ENCODE assay signal across 14 cellular contexts in genomic region chr3:80770106-80771079, GRCh38.
DNase-seq lines count a peak whose midpoint lies in the region; ATAC-seq, FAIRE-seq and TF ChIP-seq lines count a peak whose summit lies in the region.
"Had no signal": no experiment of that assay in that cellular context is flagged by ENCODE, and none has a peak within 500 bp of the region (broad histone marks: within the 10 kb centered on the region; RNA-seq: fewer than 3 reads in every experiment).

No MANE protein-coding gene starts in this region.

- peaks cover 8% of the 10 kb centered on the region for H3K36me3 Mint-ChIP-seq in natural killer cell

- H3K9ac ChIP-seq in HUES64 (ENCODE audit: low read depth, low read length) (peak overlapping the region; percentile 61), K562 (ENCODE audit: insufficient read depth in 1 of 2, low read depth in 2 of 2, low read length in 2 of 2) (peak overlapping the region; percentile 78 to 87)

- TF ChIP-seq EP300 in K562 (IDR thresholded peaks at IDR 0.05; ENCODE audit: low read length) = no peak

- H3K9me3 Mint-ChIP-seq in natural killer cell = peaks cover 2 to 7% of the 10 kb centered on the region in 2 donors

- CTCF ChIA-PET in K562 (lab: Yijun Ruan, JAX; ENCODE audit: low intra/inter-chr PET ratio) = no interaction called here

- POLR2A ChIA-PET in K562 (lab: Yijun Ruan, JAX) = interaction anchor here (0.6 to 0.7 kb wide), 3 partner anchors 10 to 853 kb away, joined by 3 read pairs; no protein-coding TSS in a partner anchor

- H3K27ac Mint-ChIP-seq in natural killer cell = peak overlapping the region in 1 of 2 donors; percentile 86

- TF ChIP-seq POLR2A in K562 (conservative IDR thresholded peaks at IDR 0.05) = peak; percentile 65; the same call in 1 of the 2 replicates

- peak overlapping the region; percentile 81 for H3K4me3 Mint-ChIP-seq in natural killer cell

- no peaks in the 10 kb centered on the region for H3K4me1 Mint-ChIP-seq in natural killer cell

- no TSS peak for BruUV-seq in K562 (replicated peaks; lab: Mats Ljungman, UMichigan)

- H3K4me3 ChIP-seq in HUES64 (ENCODE audit: low read length) (peak overlapping the region; percentile 70), K562 (peak overlapping the region; percentile 50)

- H3K4me1 ChIP-seq in HUES64 (ENCODE audit: insufficient read depth, low read length) (no peaks in the 10 kb centered on the region), K562 (replicated peaks in 1 of 2; ENCODE audit: control insufficient read depth in 2 of 2, insufficient read depth in 2 of 2, low read length in 2 of 2) (no peaks in the 10 kb centered on the region)

- no peak for TF ChIP-seq RAD21 in K562 (CRISPR knock-in tag; conservative IDR thresholded peaks at IDR 0.05 in 1 of 2, IDR thresholded peaks at IDR 0.05 in 1 of 2)

- peak; percentile 26 for FAIRE-seq in K562 (lab: Jason Lieb, UNC)
- FAIRE-seq: GM12892, HepG2 had no signal

- H3K27me3 ChIP-seq in HUES64 (ENCODE audit: insufficient read depth, low read length) (no peaks in the 10 kb centered on the region), K562 (ENCODE audit: control insufficient read depth in 2 of 2, insufficient read depth in 2 of 2, low read length in 2 of 2) (no peaks in the 10 kb centered on the region)

- H3K9me1 ChIP-seq in K562 (ENCODE audit: control insufficient read depth, insufficient read depth, low read length) = no peaks in the 10 kb centered on the region

- TF ChIP-seq CTCF in K562 (IDR thresholded peaks at IDR 0.05 in 2 of 3, conservative IDR thresholded peaks at IDR 0.05 in 1 of 3; ENCODE audit: insufficient read depth in 2 of 3, low read depth in 1 of 3, low read length in 3 of 3) (no peak), natural killer cell (IDR thresholded peaks at IDR 0.05) (no peak)

- H3K9me3 ChIP-seq in HUES64 (ENCODE audit: insufficient read depth, low read depth, low read length) = no peaks in the 10 kb centered on the region
- H3K9me3 ChIP-seq in K562 (replicated peaks; ENCODE audit: control insufficient read depth, insufficient read depth, low read depth, low read length) = no peaks in the 10 kb centered on the region

- WGBS in HUES64 = 46% methylated on average over 42 of the region's 61 CpGs
- WGBS in K562 (ENCODE audit: insufficient coverage, low coverage, missing lambda C conversion rate) = 6% methylated on average over 27 of the region's 61 CpGs

- H3K27ac ChIP-seq in HUES64 (ENCODE audit: low read depth, low read length) (no peak overlapping the region), K562 (ENCODE audit: extremely low read depth, low read depth, low read length) (peak overlapping the region; percentile 87)

- DNase-seq in DMS53 (lab: John Stamatoyannopoulos, UW) (peak; percentile 93), K562 (ENCODE audit: extremely low read depth in 1 of 4, low spot score in 3 of 4) (peak; percentile 4 to 74 (median 7)), natural killer cell (no peak), T-helper 1 cell (no peak), Ammon's horn (ENCODE audit: low spot score) (no peak)
- DNase-seq in activated CD4-positive, CD25-positive, alpha-beta regulatory T cell (lab: John Stamatoyannopoulos, UW) = no peak
- DNase-seq: activated CD4-positive, CD25-positive, alpha-beta regulatory T cell treated with anti-CD3 and anti-CD28 coated beads, Interleukin-2, amount 50 U/mL, for 72 hours; activated gamma-delta T cell treated with Interleukin-2 at 50 U/mL for 16 hours; NCI-H2107; stimulated activated CD4-positive, alpha-beta T cell treated with anti-CD3 and anti-CD28 coated beads, Interleukin-12 subunit alpha, Interleukin-12 subunit beta, amount 100 ng/mL, for 4 hours had no signal

- in situ Hi-C loops in K562 (cut with MboI) = no loop called here

- no peaks in the 10 kb centered on the region for H3K36me3 ChIP-seq in HUES64 (ENCODE audit: insufficient read depth, low read length)
- H3K36me3 ChIP-seq in K562 (ENCODE audit: control insufficient read depth, insufficient read depth, low read length) = no peaks in the 10 kb centered on the region

- ATAC-seq in K562 (peak; percentile 76), natural killer cell (peak in 1 of 3 donors; percentile 53), HG03469 (IDR thresholded peaks at IDR 0.05; ENCODE audit: unreplicated experiment) (no peak)
- ATAC-seq: HepG2 had no signal

- intact Hi-C loops in K562 (cut with micrococcal nuclease) = loop anchor here (2.0 kb wide), 1 partner anchor 38 kb away; no protein-coding TSS in a partner anchor
- intact Hi-C loops in natural killer cell (cut with micrococcal nuclease) = no loop called here

- peaks cover 58% of the 10 kb centered on the region for H3K79me2 ChIP-seq in K562 (ENCODE audit: control insufficient read depth, insufficient read depth, low read length)

- no peaks in the 10 kb centered on the region for H3K27me3 Mint-ChIP-seq in natural killer cell (ENCODE audit: low read depth in 2 of 2)

- H2AFZ ChIP-seq in K562 (ENCODE audit: low read depth, low read length) = peak overlapping the region; percentile 79

- no peaks in the 10 kb centered on the region for H4K20me1 ChIP-seq in K562 (replicated peaks; ENCODE audit: control insufficient read depth, insufficient read depth, low read length)

- peak overlapping the region; percentile 91 for H3K4me2 ChIP-seq in K562 (ENCODE audit: insufficient read depth, low read length)

TF ChIP-seq in K562, 482 proteins besides CTCF, POLR2A, EP300 and RAD21 (continues in another document):
- TF ChIP-seq SPI1 (IDR thresholded peaks at IDR 0.05; ENCODE audit: borderline replicate concordance, low read depth, low read length) (no peak), GMEB1 (CRISPR knock-in tag; IDR thresholded peaks at IDR 0.05) (peak; percentile 94), EGR1 (conservative IDR thresholded peaks at IDR 0.05) (peak; percentile 61; the same call in 1 of the 2 replicates), HMG20A (CRISPR knock-in tag; conservative IDR thresholded peaks at IDR 0.05) (no peak), MBD2 (IDR thresholded peaks at IDR 0.05; ENCODE audit: borderline replicate concordance, low read depth) (no peak), KDM1A (IDR thresholded peaks at IDR 0.05) (peak in 1 of 2 experiments; percentile 52; a peak in 2 of 4 replicates), CTBP1 (IDR thresholded peaks at IDR 0.05; ENCODE audit: borderline replicate concordance) (peak; percentile 39; the same call in 1 of the 2 replicates), ZNF24 (IDR thresholded peaks at IDR 0.05) (no peak), SMARCA4 (IDR thresholded peaks at IDR 0.05) (no peak), TFAP4 (CRISPR knock-in tag; IDR thresholded peaks at IDR 0.05; ENCODE audit: borderline replicate concordance) (peak; percentile 97), ZNF140 (CRISPR knock-in tag; IDR thresholded peaks at IDR 0.05) (no peak), L3MBTL2 (IDR thresholded peaks at IDR 0.05) (peak; percentile 26; the same call in 1 of the 2 replicates), IRF9 (tag; IDR thresholded peaks at IDR 0.05) (no peak), RBM17 (IDR thresholded peaks at IDR 0.05; ENCODE audit: borderline replicate concordance, low read depth, low read length) (no peak), JUNB (CRISPR knock-in tag; conservative IDR thresholded peaks at IDR 0.05) (no peak), GTF2E2 (tag; IDR thresholded peaks at IDR 0.05) (0 out of 2 replicates have a peak, but pooled peaks have one; percentile 31), ZFX (CRISPR knock-in tag; IDR thresholded peaks at IDR 0.05) (peak; percentile 17; the same call in 1 of the 2 replicates), TAF7 (tag; IDR thresholded peaks at IDR 0.05) (peak; percentile 80; the same call in 1 of the 2 replicates), SIN3A (IDR thresholded peaks at IDR 0.05; ENCODE audit: borderline replicate concordance in 2 of 2, control insufficient read depth in 1 of 2, low read depth in 2 of 2, low read length in 2 of 2) (peak in 1 of 2 experiments; percentile 35; a peak in 1 of 4 replicates), DACH1 (IDR thresholded peaks at IDR 0.05; ENCODE audit: partially characterized antibody) (peak; percentile 65), NR1H2 (CRISPR knock-in tag; IDR thresholded peaks at IDR 0.05) (no peak), NRF1 (conservative IDR thresholded peaks at IDR 0.05 in 1 of 2, IDR thresholded peaks at IDR 0.05 in 1 of 2) (peak in 1 of 2 experiments; percentile 56; a peak in 3 of 4 replicates), ADNP (tag; IDR thresholded peaks at IDR 0.05) (no peak), NCOA6 (IDR thresholded peaks at IDR 0.05) (peak; percentile 80), CREB1 (IDR thresholded peaks at IDR 0.05) (no peak), CREB1 (CRISPR knock-in tag; IDR thresholded peaks at IDR 0.05) (peak; percentile 26; the same call in 1 of the 2 replicates), TAF9B (IDR thresholded peaks at IDR 0.05; ENCODE audit: partially characterized antibody) (peak; percentile 10)

Comparison
In these comparisons a context has a peak if more than half of its experiments do, and no peak if none do; other contexts are left out.
1. DNase-seq: peak in DMS53 (single experiment) and K562 (4 of 4); none in natural killer cell (single experiment), T-helper 1 cell (0 of 5), Ammon's horn (single experiment) and activated CD4-positive, CD25-positive, alpha-beta regulatory T cell (0 of 4).